15 cellular contexts compared by ENCODE assay signal in the genomic region with DNA sequence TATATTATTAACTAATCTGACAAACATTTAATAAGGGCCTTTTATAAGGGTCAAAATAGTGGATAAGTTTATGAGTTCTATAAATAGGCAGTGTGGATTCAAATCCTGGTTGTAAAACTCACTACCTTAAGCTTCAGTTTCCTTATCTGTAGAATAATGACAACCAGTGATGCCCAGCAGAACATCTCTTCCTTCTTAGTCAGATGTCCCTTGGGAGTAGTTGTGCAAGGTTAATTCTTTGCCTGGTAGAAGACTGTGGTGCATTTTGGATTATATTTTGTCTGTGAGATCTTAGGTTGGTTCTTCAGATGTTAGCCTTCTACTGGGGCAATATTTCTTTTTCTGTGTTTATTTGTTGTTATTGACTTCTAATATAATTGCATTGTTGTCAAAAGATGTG. TPM values are rescaled to one million over a fixed set of nuclear protein-coding genes. Genes with fewer than 3 reads are reported as not detected.
DNase-seq lines count a peak whose midpoint lies in the region; ATAC-seq, FAIRE-seq and TF ChIP-seq lines count a peak whose summit lies in the region.
"Had no signal": no experiment of that assay in that cellular context is flagged by ENCODE, and none has a peak within 500 bp of the region (broad histone marks: within the 10 kb centered on the region; RNA-seq: fewer than 3 reads in every experiment).

No MANE protein-coding gene starts in this region.

- DNase-seq in AG09309 (ENCODE audit: low read depth) (peak; percentile 51), NCI-H69 (lab: John Stamatoyannopoulos, UW) (peak; percentile 52), fibroblast of the aortic adventitia (ENCODE audit: low read depth) (peak; percentile 92), aorta (no peak), transverse colon (no peak), urothelium cell line (ENCODE audit: low spot score) (no peak)
- DNase-seq: CD4-positive, CD25-positive, alpha-beta regulatory T cell; foreskin keratinocyte; NCI-H187 treated with DMSO at 0.1 percent for 48 hours; occipital lobe; Peyer's patch; stimulated activated CD4-positive, alpha-beta T cell treated with anti-CD3 and anti-CD28 coated beads, Interleukin-2, amount 100 ng/mL, for 24 hours; stimulated activated naive CD8-positive, alpha-beta T cell treated with anti-CD3 and anti-CD28 coated beads, Interleukin-15, amount 100 ng/mL, for 72 hours had no signal

- H3K27me3 ChIP-seq in aorta (ENCODE audit: control insufficient read depth in 1 of 2, insufficient read depth in 2 of 2, low read length in 1 of 2) (no peaks in the 10 kb centered on the region), transverse colon (no peaks in the 10 kb centered on the region)
- H3K27me3 ChIP-seq: foreskin keratinocyte, Peyer's patch had no signal

- H3K4me3 ChIP-seq in AG09309 (ENCODE audit: control insufficient read depth, low read depth, low read length) = no peak overlapping the region
- no peak overlapping the region for H3K4me3 ChIP-seq in fibroblast of the aortic adventitia (ENCODE audit: low read depth, low read length)
- no peak overlapping the region for H3K4me3 ChIP-seq in aorta (ENCODE audit: low read length in 2 of 2)
- H3K4me3 ChIP-seq in transverse colon = no peak overlapping the region
- H3K4me3 ChIP-seq: Peyer's patch had no signal

- FAIRE-seq in urothelium cell line (lab: Jason Lieb, UNC) = no peak

- H3K9me3 ChIP-seq in aorta (ENCODE audit: control insufficient read depth, low read length) (no peaks in the 10 kb centered on the region), transverse colon (no peaks in the 10 kb centered on the region)
- H3K9me3 ChIP-seq: Peyer's patch had no signal

- no peak overlapping the region for H3K27ac ChIP-seq in aorta (ENCODE audit: low read depth in 1 of 2, low read length in 2 of 2)
- no peak overlapping the region for H3K27ac ChIP-seq in transverse colon
- H3K27ac ChIP-seq: foreskin keratinocyte, Peyer's patch had no signal

- in situ Hi-C loops in transverse colon (cut with MboI; ENCODE audit: low pct_ligation_motif_present in 1 of 4, low pct_unique_long_range_greater_than_20kb in 1 of 4, low sequenced_read_pairs in 3 of 4) = no loop called here

- intact Hi-C loops in aorta (cut with DNase I) (no loop called here), transverse colon (cut with DNase I; ENCODE audit: low total_unique reads) (no loop called here)

- TF ChIP-seq EP300 in transverse colon (IDR thresholded peaks at IDR 0.05; ENCODE audit: low read depth) = no peak

- no peak for TF ChIP-seq POLR2A in transverse colon (IDR thresholded peaks at IDR 0.05)

- ATAC-seq in GM18907 (IDR thresholded peaks at IDR 0.05; ENCODE audit: unreplicated experiment) = peak; percentile 76
- ATAC-seq in HG02763 (IDR thresholded peaks at IDR 0.05; ENCODE audit: unreplicated experiment) = no peak
- no peak for ATAC-seq in aorta (ENCODE audit: low FRiP score)
- ATAC-seq: foreskin keratinocyte; stimulated activated naive CD8-positive, alpha-beta T cell treated with anti-CD3 and anti-CD28 coated beads, Interleukin-15, amount 100 ng/mL, for 72 hours had no signal

- TF ChIP-seq CTCF in AG09309 (IDR thresholded peaks at IDR 0.05; ENCODE audit: control insufficient read depth, insufficient read depth, low read depth, low read length, missing control alignments) (no peak), fibroblast of the aortic adventitia (IDR thresholded peaks at IDR 0.05; ENCODE audit: insufficient read depth, low read length) (no peak), transverse colon (IDR thresholded peaks at IDR 0.05) (no peak)

- H3K36me3 ChIP-seq in aorta (ENCODE audit: control insufficient read depth in 1 of 2, insufficient read depth in 2 of 2, low read length in 1 of 2) (no peaks in the 10 kb centered on the region), transverse colon (no peaks in the 10 kb centered on the region)
- H3K36me3 ChIP-seq: Peyer's patch had no signal

- peaks cover 0 to 2% of the 10 kb centered on the region in 2 donors for H3K4me1 ChIP-seq in aorta (ENCODE audit: control insufficient read depth in 1 of 2, insufficient read depth in 2 of 2, low read length in 2 of 2)
- peaks cover 0 to 19% (median 2%) of the 10 kb centered on the region in 4 donors for H3K4me1 ChIP-seq in transverse colon
- H3K4me1 ChIP-seq: foreskin keratinocyte had no signal

RNA-seq across cellular contexts. Expression of a gene that starts 59.5 kb away (rescaled TPM):
- total RNA-seq in fibroblast of the aortic adventitia (ENCODE audit: low replicate concordance) = 17.5 and 25.0 TPM in 2 replicates
- 10 to 100 TPM; 41.7 to 50.3 TPM for total RNA-seq in aorta
- polyA plus RNA-seq in aorta = 1 to 10 TPM; 2.9 to 6.5 TPM
- total RNA-seq in transverse colon = 10 to 100 TPM; 22.9 to 39.9 (median 33.8) TPM

Comparison
In these comparisons a context has a peak if more than half of its experiments do, and no peak if none do; other contexts are left out.
1. DNase-seq: peak in AG09309 (single experiment), NCI-H69 (single experiment) and fibroblast of the aortic adventitia (single experiment); none in aorta (0 of 2), transverse colon (single experiment) and urothelium cell line (single experiment).